Comparison of ENCODE assay signal across 6 cellular contexts in the genomic region with DNA sequence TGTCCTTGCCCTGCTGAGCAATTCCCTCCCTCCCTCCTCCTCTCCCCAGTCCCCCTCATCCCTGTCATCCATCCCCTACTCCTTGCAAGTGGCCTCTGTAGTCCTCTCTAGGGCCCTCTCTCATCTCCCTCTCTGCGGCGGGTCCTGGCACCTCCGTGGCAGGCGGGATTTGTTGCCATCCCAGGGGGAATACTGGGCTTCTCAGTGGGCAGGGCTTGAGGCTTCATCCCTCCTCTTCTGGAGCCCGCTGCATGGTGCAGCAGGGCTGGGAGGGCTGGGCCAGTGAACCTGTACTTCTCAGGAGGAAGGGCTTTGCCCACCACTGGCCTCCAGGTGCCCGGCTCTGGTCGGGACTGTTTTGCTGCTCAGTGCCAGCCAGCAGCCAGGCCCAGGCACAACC.
"Had no signal": no experiment of that assay in that cellular context is flagged by ENCODE, and none has a peak within 500 bp of the region (broad histone marks: within the 10 kb centered on the region; RNA-seq: fewer than 3 reads in every experiment).

No MANE protein-coding gene starts in this region.

- H3K4me2 ChIP-seq: GM23338 had no signal

- H3K4me3 ChIP-seq: GM23338, K562 had no signal

- ATAC-seq: GM23338, K562 had no signal

- H2AFZ ChIP-seq: GM23338 had no signal

- DNase-seq: H9, HCEC 1CT, IMR-90, KG1 had no signal
